ENCODE assay signal across 22 cellular contexts in the genomic region with DNA sequence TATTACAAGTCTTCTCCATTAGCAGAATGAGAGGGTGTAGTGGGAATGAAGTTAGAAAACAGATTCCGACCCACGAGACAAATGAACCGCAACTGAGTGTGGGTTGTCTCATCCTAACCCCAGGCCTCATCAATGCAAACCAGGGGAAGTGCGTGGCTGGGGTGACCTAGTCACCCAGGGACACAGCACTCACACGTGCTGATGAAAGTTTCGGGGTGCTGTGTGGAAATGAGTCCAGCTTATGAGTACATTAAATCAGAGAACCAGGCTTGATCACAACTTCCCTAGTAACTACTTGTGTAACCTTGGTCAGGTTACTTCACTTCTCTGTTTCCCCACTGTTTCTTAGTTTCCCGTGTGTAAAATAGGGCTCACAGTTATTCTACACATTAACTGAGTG.
"Had no signal": no experiment of that assay in that cellular context is flagged by ENCODE, and none has a peak within 500 bp of the region (broad histone marks: within the 10 kb centered on the region; RNA-seq: fewer than 3 reads in every experiment).

No MANE protein-coding gene starts in this region.

- H3K27ac Mint-ChIP-seq: activated B cell treated with CpG ODN at 0.5 μM for 24 hours; activated CD4-positive, alpha-beta T cell treated with anti-CD3 and anti-CD28 coated beads for 36 hours; activated naive CD8-positive, alpha-beta T cell; activated T-cell treated with anti-CD3 and anti-CD28 coated beads, Interleukin-2, amount 50 U/mL, for 24 hours; activated T-helper 17 cell treated with anti-CD3 and anti-CD28 coated beads, Interleukin-2, amount 50 U/mL, for 72 hours; effector memory CD8-positive, alpha-beta T cell; naive B cell; neural progenitor cell had no signal

- H3K36me3 Mint-ChIP-seq: activated naive CD8-positive, alpha-beta T cell; naive B cell; neural progenitor cell had no signal

- H3K36me3 ChIP-seq: breast epithelium, neural progenitor cell, sigmoid colon had no signal

- DNase-seq: activated B cell treated with CpG ODN at 0.5 μM for 24 hours; activated CD4-positive, alpha-beta T cell treated with anti-CD3 and anti-CD28 coated beads for 36 hours; activated CD4-positive, alpha-beta T cell treated with anti-CD3 and anti-CD28 coated beads, Interleukin-2, amount 50 U/mL, for 4 hours; activated CD8-positive, alpha-beta memory T cell treated with anti-CD3 and anti-CD28 coated beads for 24 hours; activated CD8-positive, alpha-beta memory T cell treated with anti-CD3 and anti-CD28 coated beads, Interleukin-2, amount 50 U/mL, for 4 hours; activated T-cell treated with anti-CD3 and anti-CD28 coated beads, Interleukin-2, amount 50 U/mL, for 24 hours; dorsolateral prefrontal cortex; effector memory CD8-positive, alpha-beta T cell; foreskin melanocyte; naive B cell; retina; sigmoid colon; stimulated activated CD4-positive, alpha-beta T cell treated with anti-CD3 and anti-CD28 coated beads, Interleukin-4, amount 100 ng/mL, for 1 hour; stimulated activated naive CD4-positive, alpha-beta T cell had no signal

- H3K4me2 ChIP-seq: neural progenitor cell had no signal

- H2AFZ ChIP-seq: neural progenitor cell had no signal

- H3K27ac ChIP-seq: breast epithelium, dorsolateral prefrontal cortex, neural progenitor cell, sigmoid colon had no signal

- H3K9me3 Mint-ChIP-seq: activated B cell treated with CpG ODN at 0.5 μM for 24 hours; activated T-cell treated with anti-CD3 and anti-CD28 coated beads, Interleukin-2, amount 50 U/mL, for 24 hours; activated T-helper 17 cell treated with anti-CD3 and anti-CD28 coated beads, Interleukin-2, amount 50 U/mL, for 72 hours; effector memory CD8-positive, alpha-beta T cell; naive B cell; neural progenitor cell had no signal

- ATAC-seq: activated CD4-positive, alpha-beta T cell treated with anti-CD3 and anti-CD28 coated beads for 36 hours; activated T-helper 17 cell treated with anti-CD3 and anti-CD28 coated beads, Interleukin-2, amount 50 U/mL, for 72 hours; effector memory CD8-positive, alpha-beta T cell; esophagus mucosa; left lobe of liver had no signal

- H3K27me3 ChIP-seq: breast epithelium, neural progenitor cell, sigmoid colon had no signal

- H3K4me1 Mint-ChIP-seq: activated B cell treated with CpG ODN at 0.5 μM for 24 hours; activated CD4-positive, alpha-beta T cell treated with anti-CD3 and anti-CD28 coated beads for 36 hours; activated T-helper 17 cell treated with anti-CD3 and anti-CD28 coated beads, Interleukin-2, amount 50 U/mL, for 72 hours; central memory CD8-positive, alpha-beta T cell; naive B cell; neural progenitor cell had no signal

- H3K4me3 Mint-ChIP-seq: activated B cell treated with CpG ODN at 0.5 μM for 24 hours; activated CD4-positive, alpha-beta T cell treated with anti-CD3 and anti-CD28 coated beads for 36 hours; activated naive CD8-positive, alpha-beta T cell; activated T-cell treated with anti-CD3 and anti-CD28 coated beads, Interleukin-2, amount 50 U/mL, for 24 hours; activated T-helper 17 cell treated with anti-CD3 and anti-CD28 coated beads, Interleukin-2, amount 50 U/mL, for 72 hours; central memory CD8-positive, alpha-beta T cell; effector memory CD8-positive, alpha-beta T cell; naive B cell; neural progenitor cell had no signal

- H3K4me3 ChIP-seq: breast epithelium, dorsolateral prefrontal cortex, lung, neural progenitor cell, sigmoid colon had no signal

- H3K4me1 ChIP-seq: breast epithelium, neural progenitor cell had no signal

- H3K9ac ChIP-seq: neural progenitor cell had no signal

- H3K9me3 ChIP-seq: breast epithelium, sigmoid colon had no signal
